Comparison of ENCODE assay signal across 1 cellular context in genomic region chr1:3170566-3171453, GRCh38.
TF ChIP-seq lines count a peak whose summit lies in the region.

No MANE protein-coding gene starts in this region.

TF ChIP-seq in HepG2, 621 proteins besides CTCF, POLR2A, EP300 and RAD21 (continued from another document and continues in another):
- TF ChIP-seq DRAP1 (CRISPR knock-in tag; IDR thresholded peaks at IDR 0.05) (no peak; the same call in 1 of the 2 replicates), NKX3-1 (CRISPR knock-in tag; IDR thresholded peaks at IDR 0.05) (no peak), ZNF407 (CRISPR knock-in tag; IDR thresholded peaks at IDR 0.05; ENCODE audit: not compliant biosample characterization) (no peak), ZHX1 (CRISPR knock-in tag; IDR thresholded peaks at IDR 0.05; ENCODE audit: low read depth) (no peak), ZNF33A (CRISPR knock-in tag; IDR thresholded peaks at IDR 0.05; ENCODE audit: borderline replicate concordance) (no peak), ZNF710 (CRISPR knock-in tag; IDR thresholded peaks at IDR 0.05; ENCODE audit: borderline replicate concordance) (no peak), IKZF1 (IDR thresholded peaks at IDR 0.05) (no peak), POLR2AphosphoS2 (IDR thresholded peaks at IDR 0.05; ENCODE audit: low read depth, low read length) (no peak), ZBTB46 (CRISPR knock-in tag; IDR thresholded peaks at IDR 0.05; ENCODE audit: borderline replicate concordance) (no peak), JDP2 (CRISPR knock-in tag; IDR thresholded peaks at IDR 0.05; ENCODE audit: borderline replicate concordance) (no peak), MATR3 (CRISPR knock-in tag; IDR thresholded peaks at IDR 0.05) (no peak), HES4 (CRISPR knock-in tag; IDR thresholded peaks at IDR 0.05; ENCODE audit: borderline replicate concordance) (no peak; the same call in 1 of the 2 replicates), NPAS2 (CRISPR knock-in tag; IDR thresholded peaks at IDR 0.05; ENCODE audit: borderline replicate concordance) (no peak), MED1 (CRISPR knock-in tag; IDR thresholded peaks at IDR 0.05) (no peak), FLYWCH1 (CRISPR knock-in tag; IDR thresholded peaks at IDR 0.05) (no peak), HNRNPL (IDR thresholded peaks at IDR 0.05; ENCODE audit: low read depth, low read length) (peak; percentile 94), GATAD1 (CRISPR knock-in tag; IDR thresholded peaks at IDR 0.05) (no peak), ZNF12 (CRISPR knock-in tag; IDR thresholded peaks at IDR 0.05) (no peak), ZNF205 (CRISPR knock-in tag; IDR thresholded peaks at IDR 0.05) (no peak), ZNF569 (CRISPR knock-in tag; IDR thresholded peaks at IDR 0.05; ENCODE audit: borderline replicate concordance) (no peak), ZNF121 (CRISPR knock-in tag; IDR thresholded peaks at IDR 0.05) (peak; percentile 80), ZFX (CRISPR knock-in tag; IDR thresholded peaks at IDR 0.05; ENCODE audit: low read depth) (peak; percentile 87), KLF11 (CRISPR knock-in tag; IDR thresholded peaks at IDR 0.05) (no peak), HOXA5 (CRISPR knock-in tag; IDR thresholded peaks at IDR 0.05) (no peak), ATF3 (CRISPR knock-in tag; IDR thresholded peaks at IDR 0.05) (no peak), CREBL2 (CRISPR knock-in tag; IDR thresholded peaks at IDR 0.05; ENCODE audit: borderline replicate concordance) (no peak), HDAC2 (CRISPR knock-in tag; IDR thresholded peaks at IDR 0.05) (no peak), REXO4 (CRISPR knock-in tag; IDR thresholded peaks at IDR 0.05; ENCODE audit: borderline replicate concordance) (no peak), ZNF768 (CRISPR knock-in tag; IDR thresholded peaks at IDR 0.05) (peak; percentile 54; the same call in 1 of the 2 replicates), SOX13 (IDR thresholded peaks at IDR 0.05) (no peak), SOX13 (CRISPR knock-in tag; conservative IDR thresholded peaks at IDR 0.05 in 1 of 2, IDR thresholded peaks at IDR 0.05 in 1 of 2) (0 out of 4 replicates have a peak, but pooled peaks of 1 of the 2 experiments have one; percentile 30), ERF (CRISPR knock-in tag; IDR thresholded peaks at IDR 0.05) (peak; percentile 16; the same call in 1 of the 2 replicates), PPARG (CRISPR knock-in tag; conservative IDR thresholded peaks at IDR 0.05) (no peak), ZIK1 (CRISPR knock-in tag; IDR thresholded peaks at IDR 0.05; ENCODE audit: borderline replicate concordance, low read depth) (no peak), IRF1 (CRISPR knock-in tag; IDR thresholded peaks at IDR 0.05; ENCODE audit: low read depth) (no peak), TFDP1 (CRISPR knock-in tag; IDR thresholded peaks at IDR 0.05; ENCODE audit: borderline replicate concordance) (peak; percentile 73; the same call in 1 of the 2 replicates), ZKSCAN1 (IDR thresholded peaks at IDR 0.05; ENCODE audit: low read length) (no peak), HMG20B (CRISPR knock-in tag; conservative IDR thresholded peaks at IDR 0.05) (no peak), PAXIP1 (CRISPR knock-in tag; conservative IDR thresholded peaks at IDR 0.05) (no peak), BHLHE40 (IDR thresholded peaks at IDR 0.05; ENCODE audit: low read length) (no peak), PAX8 (CRISPR knock-in tag; IDR thresholded peaks at IDR 0.05; ENCODE audit: borderline replicate concordance) (no peak), MXI1 (IDR thresholded peaks at IDR 0.05; ENCODE audit: borderline replicate concordance, low read depth, low read length) (no peak)
